8 cellular contexts compared by ENCODE assay signal in genomic region chr3:113695818-113696645, GRCh38. TPM values are rescaled to one million over a fixed set of nuclear protein-coding genes. Genes with fewer than 3 reads are reported as not detected.
DNase-seq lines count a peak whose midpoint lies in the region; ATAC-seq, FAIRE-seq and TF ChIP-seq lines count a peak whose summit lies in the region.

A gene with protein sequence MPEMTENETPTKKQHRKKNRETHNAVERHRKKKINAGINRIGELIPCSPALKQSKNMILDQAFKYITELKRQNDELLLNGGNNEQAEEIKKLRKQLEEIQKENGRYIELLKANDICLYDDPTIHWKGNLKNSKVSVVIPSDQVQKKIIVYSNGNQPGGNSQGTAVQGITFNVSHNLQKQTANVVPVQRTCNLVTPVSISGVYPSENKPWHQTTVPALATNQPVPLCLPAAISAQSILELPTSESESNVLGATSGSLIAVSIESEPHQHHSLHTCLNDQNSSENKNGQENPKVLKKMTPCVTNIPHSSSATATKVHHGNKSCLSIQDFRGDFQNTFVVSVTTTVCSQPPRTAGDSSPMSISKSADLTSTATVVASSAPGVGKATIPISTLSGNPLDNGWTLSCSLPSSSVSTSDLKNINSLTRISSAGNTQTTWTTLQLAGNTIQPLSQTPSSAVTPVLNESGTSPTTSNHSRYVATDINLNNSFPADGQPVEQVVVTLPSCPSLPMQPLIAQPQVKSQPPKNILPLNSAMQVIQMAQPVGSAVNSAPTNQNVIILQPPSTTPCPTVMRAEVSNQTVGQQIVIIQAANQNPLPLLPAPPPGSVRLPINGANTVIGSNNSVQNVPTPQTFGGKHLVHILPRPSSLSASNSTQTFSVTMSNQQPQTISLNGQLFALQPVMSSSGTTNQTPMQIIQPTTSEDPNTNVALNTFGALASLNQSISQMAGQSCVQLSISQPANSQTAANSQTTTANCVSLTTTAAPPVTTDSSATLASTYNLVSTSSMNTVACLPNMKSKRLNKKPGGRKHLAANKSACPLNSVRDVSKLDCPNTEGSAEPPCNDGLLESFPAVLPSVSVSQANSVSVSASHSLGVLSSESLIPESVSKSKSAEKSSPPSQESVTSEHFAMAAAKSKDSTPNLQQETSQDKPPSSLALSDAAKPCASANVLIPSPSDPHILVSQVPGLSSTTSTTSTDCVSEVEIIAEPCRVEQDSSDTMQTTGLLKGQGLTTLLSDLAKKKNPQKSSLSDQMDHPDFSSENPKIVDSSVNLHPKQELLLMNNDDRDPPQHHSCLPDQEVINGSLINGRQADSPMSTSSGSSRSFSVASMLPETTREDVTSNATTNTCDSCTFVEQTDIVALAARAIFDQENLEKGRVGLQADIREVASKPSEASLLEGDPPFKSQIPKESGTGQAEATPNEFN (N-terminal part only) (minus strand): TSS chr3:113696642. CDS start chr3:113674878, 21,764 bp downstream.

- H2AFZ ChIP-seq in neuronal stem cell (ENCODE audit: low read length), result peak within 1 kb of the TSS; percentile 95

- H3K23ac ChIP-seq in neuronal stem cell (ENCODE audit: low read depth, low read length, poor library complexity), result peak within 1 kb of the TSS; percentile 20

- H2BK15ac ChIP-seq in neuronal stem cell (ENCODE audit: low read length), result no peak within 1 kb of the TSS

- H4K8ac ChIP-seq in neuronal stem cell (ENCODE audit: low read depth, low read length), result no peak within 1 kb of the TSS

- no peak within 1 kb of the TSS for H2BK5ac ChIP-seq in neuronal stem cell (ENCODE audit: low read length)

- no peak within 1 kb of the TSS for H3K14ac ChIP-seq in neuronal stem cell (ENCODE audit: low read length)

- peak within 1 kb of the TSS; percentile 95 for H3K9ac ChIP-seq in neuronal stem cell (ENCODE audit: low read depth, low read length, poor library complexity)

- TF ChIP-seq CTCF in D721Med (IDR thresholded peaks at IDR 0.05; ENCODE audit: insufficient read depth, missing control alignments) (no peak), RWPE1 (conservative IDR thresholded peaks at IDR 0.05; ENCODE audit: low read depth) (no peak)

- peak; percentile 61 for DNase-seq in D721Med (ENCODE audit: insufficient read length, low spot score)
- DNase-seq in HTR-8/SVneo (ENCODE audit: insufficient read length, low spot score), result peak; percentile 79
- peak; percentile 87 for DNase-seq in RWPE1 (ENCODE audit: low spot score)
- peak; percentile 68 for DNase-seq in activated T-helper 9 cell treated with anti-CD3 and anti-CD28 coated beads, Interleukin-2, amount 50 U/mL, for 16 hours (ENCODE audit: low read depth)
- peak; percentile 30 for DNase-seq in foreskin melanocyte
- no peak for DNase-seq in neuronal stem cell (ENCODE audit: low spot score)
- peak in 48 of 49 donors; percentile 1 to 85 (median 59) for DNase-seq in substantia nigra (lab: John Stamatoyannopoulos, UW)

- H3K9me3 ChIP-seq in neuronal stem cell (replicated peaks in 1 of 2; ENCODE audit: control insufficient read depth in 2 of 2, insufficient read depth in 1 of 2, low read depth in 1 of 2, low read length in 2 of 2), result no peaks in the 10 kb centered on the region

- H4K91ac ChIP-seq in neuronal stem cell (ENCODE audit: low read depth, low read length, poor library complexity), result no peak within 1 kb of the TSS

- H2BK120ac ChIP-seq in neuronal stem cell (ENCODE audit: low read depth, low read length), result no peak within 1 kb of the TSS

- H3K4ac ChIP-seq in neuronal stem cell (ENCODE audit: low read length), result peak within 1 kb of the TSS; percentile 45

- peaks cover 0 to 5% of the 10 kb centered on the region in 2 donors for H3K36me3 ChIP-seq in neuronal stem cell (replicated peaks in 1 of 2; ENCODE audit: control insufficient read depth in 2 of 2, insufficient read depth in 2 of 2, low read length in 2 of 2)

- H3K4me1 ChIP-seq in neuronal stem cell (ENCODE audit: control insufficient read depth in 2 of 2, insufficient read depth in 1 of 2, low read depth in 1 of 2, low read length in 2 of 2), result peaks cover 8 to 12% of the 10 kb centered on the region in 2 donors

- H3K18ac ChIP-seq in neuronal stem cell (ENCODE audit: low read length), result peak within 1 kb of the TSS; percentile 98

- POLR2A ChIA-PET in RWPE1 (lab: Yijun Ruan, JAX; ENCODE audit: low non-redundant PET), result interaction anchor here (0.8 kb wide), 1 partner anchor 50 kb away, joined by 13 read pairs; the partner anchor contains the start of gene NAA50

- FAIRE-seq in D721Med (lab: Jason Lieb, UNC), result no peak
- FAIRE-seq in HTR-8/SVneo (lab: Jason Lieb, UNC), result peak; percentile 44

- no peak within 1 kb of the TSS for H2AK5ac ChIP-seq in neuronal stem cell (ENCODE audit: low read depth, low read length)

- H3K27ac ChIP-seq in RWPE1 (peak within 1 kb of the TSS; percentile 92), neuronal stem cell (replicated peaks; ENCODE audit: low read length) (peak within 1 kb of the TSS; percentile 98), substantia nigra (ENCODE audit: low read depth, low read length, poor library complexity, severe bottlenecking) (peak within 1 kb of the TSS; percentile 88)

- CTCF ChIA-PET in RWPE1 (lab: Yijun Ruan, JAX), result interaction anchor here (0.6 kb wide), 1 partner anchor 273 kb away, joined by 3 read pairs; no protein-coding TSS in a partner anchor

- no peak within 1 kb of the TSS for H2BK12ac ChIP-seq in neuronal stem cell (ENCODE audit: low read length)

- no peaks in the 10 kb centered on the region for H3K27me3 ChIP-seq in neuronal stem cell (ENCODE audit: control insufficient read depth in 3 of 3, insufficient read depth in 3 of 3, low read depth in 1 of 3, low read length in 3 of 3)

- peak within 1 kb of the TSS; percentile 78 for H3K4me2 ChIP-seq in neuronal stem cell (ENCODE audit: insufficient read depth, low read length, poor library complexity, severe bottlenecking)

- H3K79me1 ChIP-seq in neuronal stem cell (ENCODE audit: low read depth, low read length), result no peaks in the 10 kb centered on the region

- H3K4me3 ChIP-seq in neuronal stem cell (ENCODE audit: low read length in 2 of 2), result peak within 1 kb of the TSS; percentile 70 to 94

- peak; percentile 54 for ATAC-seq in GM21367 (IDR thresholded peaks at IDR 0.05; ENCODE audit: unreplicated experiment)

- WGBS in neuronal stem cell (ENCODE audit: extremely low coverage in 2 of 2, insufficient read length in 2 of 2, insufficient replicate concordance in 1 of 2), 2 donors, result no CpG with 5 or more reads among the region's 75 CpGs

RNA-seq across cellular contexts. Expression of the gene that starts here (rescaled TPM):
- 7.8 TPM for polyA plus RNA-seq in neuronal stem cell (2013, experiment 1 of 2)
- polyA plus RNA-seq in neuronal stem cell (2013, experiment 2 of 2), result 8.3 TPM
